1 cellular context compared by ENCODE assay signal in genomic region chr10:558331-558730, GRCh38.
TF ChIP-seq lines count a peak whose summit lies in the region.

No MANE protein-coding gene starts in this region.

TF ChIP-seq in H1, 55 proteins besides CTCF, POLR2A, EP300 and RAD21:
- TF ChIP-seq ASH2L (IDR thresholded peaks at IDR 0.05; ENCODE audit: low read length) (no peak), CREB1 (IDR thresholded peaks at IDR 0.05) (no peak), PHF8 (conservative IDR thresholded peaks at IDR 0.05; ENCODE audit: low read depth, low read length) (no peak), NRF1 (IDR thresholded peaks at IDR 0.05; ENCODE audit: low read depth, low read length) (no peak), SUZ12 (IDR thresholded peaks at IDR 0.05; ENCODE audit: low read length) (no peak), POU5F1 (IDR thresholded peaks at IDR 0.05; ENCODE audit: low read depth, low read length) (no peak), GABPA (IDR thresholded peaks at IDR 0.05; ENCODE audit: borderline replicate concordance, insufficient read depth, low read length) (no peak), TAF1 (IDR thresholded peaks at IDR 0.05; ENCODE audit: low read depth, low read length) (no peak), SRF (IDR thresholded peaks at IDR 0.05; ENCODE audit: low read depth, low read length) (no peak), ZNF274 (IDR thresholded peaks at IDR 0.05; ENCODE audit: borderline replicate concordance, extremely low read depth, low read length) (no peak), POLR2AphosphoS5 (IDR thresholded peaks at IDR 0.05; ENCODE audit: low read depth, low read length) (no peak), CHD2 (IDR thresholded peaks at IDR 0.05; ENCODE audit: low read length) (no peak)
